ENCODE assay signal across 8 cellular contexts in the genomic region with DNA sequence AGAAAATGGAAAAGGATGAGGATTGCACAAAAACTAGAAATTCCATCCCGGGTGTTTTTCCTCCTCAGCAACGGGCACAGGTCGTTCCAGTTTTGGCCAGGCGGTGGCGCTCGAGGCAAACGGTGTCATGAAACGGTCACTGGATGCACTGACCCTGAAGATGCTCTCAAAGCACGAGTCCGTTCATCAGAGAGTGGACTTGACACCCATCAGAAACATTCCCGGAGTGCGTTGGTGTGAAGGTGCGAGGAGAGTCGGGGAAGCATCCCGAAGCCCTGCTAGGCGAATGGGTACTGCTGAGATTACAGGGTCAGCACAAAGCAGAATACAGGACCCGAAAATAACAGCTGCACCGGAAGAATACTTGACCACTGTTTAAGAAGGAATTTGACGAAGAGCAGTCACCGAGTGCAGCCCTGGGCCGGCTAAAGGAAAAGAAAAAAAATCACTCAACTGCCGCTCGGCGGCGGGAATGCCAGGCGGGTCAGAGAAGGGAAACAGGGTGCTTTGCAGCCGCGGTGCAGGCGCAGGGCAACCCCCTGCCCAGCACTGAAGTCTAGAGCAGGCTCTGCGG.
A peak's percentile ranks its signal among the peaks of the same experiment; 100 is the strongest.
DNase-seq lines count a peak whose midpoint lies in the region; ATAC-seq and TF ChIP-seq lines count a peak whose summit lies in the region.

No MANE protein-coding gene starts in this region.

- H3K27me3 Mint-ChIP-seq in CD4-positive, alpha-beta T cell = peaks cover 36% of the 10 kb centered on the region

- H3K4me3 ChIP-seq in OCI-LY3 (ENCODE audit: low read length) (peak overlapping the region; percentile 70), epithelial cell of proximal tubule (ENCODE audit: low read depth, low read length) (peak overlapping the region; percentile 23), mononuclear cell (ENCODE audit: low read length) (peak overlapping the region; percentile 20)

- peaks cover 13% of the 10 kb centered on the region for H3K27me3 ChIP-seq in CD4-positive, alpha-beta T cell (ENCODE audit: control insufficient read depth, insufficient read depth, low read length)
- H3K27me3 ChIP-seq in OCI-LY3 (ENCODE audit: low read depth, low read length) (peaks cover 17% of the 10 kb centered on the region; the same call in 1 of the 2 replicates), mononuclear cell (ENCODE audit: insufficient read depth, low read length) (peaks cover 4% of the 10 kb centered on the region)

- TF ChIP-seq CTCF in CD4-positive, alpha-beta T cell (IDR thresholded peaks at IDR 0.05) = peak; percentile 98
- TF ChIP-seq CTCF in OCI-LY3 (IDR thresholded peaks at IDR 0.05; ENCODE audit: low read depth, low read length) (peak; percentile 89), epithelial cell of proximal tubule (conservative IDR thresholded peaks at IDR 0.05; ENCODE audit: low read depth, low read length) (peak; percentile 98)

- POLR2A ChIA-PET in CD4-positive, alpha-beta T cell (lab: Charles Lee) = interaction anchor here (0.6 kb wide), 1 partner anchor 33 kb away, joined by 3 read pairs; no protein-coding TSS in a partner anchor

- H3K4me3 Mint-ChIP-seq in CD4-positive, alpha-beta T cell = peak overlapping the region; percentile 46

- no peaks in the 10 kb centered on the region for H3K9me3 ChIP-seq in CD4-positive, alpha-beta T cell (ENCODE audit: control insufficient read depth, low read length)
- H3K9me3 ChIP-seq in OCI-LY3 (ENCODE audit: insufficient read depth, low read length) (no peaks in the 10 kb centered on the region), mononuclear cell (ENCODE audit: low read depth, low read length) (no peaks in the 10 kb centered on the region)

- intact Hi-C loops in CD4-positive, alpha-beta T cell (cut with DNase I, micrococcal nuclease) = loop anchor here (1.0 to 10.0 kb wide), 7 partner anchors 71 to 653 kb away; a partner anchor contains a TSS

- H3K4me1 ChIP-seq in OCI-LY3 (ENCODE audit: low read length) (peaks cover 13% of the 10 kb centered on the region; the same call in 1 of the 2 replicates), mononuclear cell (ENCODE audit: insufficient read depth, low read length) (peaks cover 10% of the 10 kb centered on the region)

- no peaks in the 10 kb centered on the region for H4K20me1 ChIP-seq in OCI-LY3 (ENCODE audit: insufficient read depth, low read length)

- 0 out of 2 replicates have a peak overlapping the region, but pooled peaks have one; percentile 9 for H2AFZ ChIP-seq in OCI-LY3 (ENCODE audit: low read depth, low read length)

- peak overlapping the region; percentile 14; the same call in 1 of the 2 replicates for H3K9ac ChIP-seq in OCI-LY3 (ENCODE audit: low read length)

- CTCF ChIA-PET in CD4-positive, alpha-beta T cell (lab: Charles Lee) = interaction anchor here (0.6 to 1.3 kb wide), 3 partner anchors 24 to 404 kb away, joined by 3 read pairs; no protein-coding TSS in a partner anchor

- H3K9me3 Mint-ChIP-seq in CD4-positive, alpha-beta T cell = no peaks in the 10 kb centered on the region

- peak; percentile 39 to 83 (median 70) for DNase-seq in CD4-positive, alpha-beta T cell
- DNase-seq in HUDEP-2 (lab: John Stamatoyannopoulos, UW; ENCODE audit: unreplicated experiment in 76 of 76) (peak in 57 of 76 experiments; percentile 14 to 98 (median 62)), activated T-cell treated with anti-CD3 and anti-CD28 coated beads for 48 hours (ENCODE audit: low read depth) (peak; percentile 63), epithelial cell of proximal tubule (ENCODE audit: low read depth) (peak; percentile 56)
- DNase-seq in stimulated activated CD8-positive, alpha-beta memory T cell treated with anti-CD3 and anti-CD28 coated beads, Interleukin-15, amount 100 ng/mL, for 4 hours (ENCODE audit: low read depth in 2 of 2) = peak; percentile 26 to 39

- H3K4me2 ChIP-seq in OCI-LY3 (ENCODE audit: low read length) = peak overlapping the region; percentile 67

- H3K27ac ChIP-seq in CD4-positive, alpha-beta T cell (ENCODE audit: low read depth, low read length) = no peak overlapping the region
- no peak overlapping the region for H3K27ac ChIP-seq in OCI-LY3 (ENCODE audit: low read length)

- H3K36me3 ChIP-seq in OCI-LY3 (replicated peaks; ENCODE audit: low read depth, low read length) = no peaks in the 10 kb centered on the region

- H3K79me2 ChIP-seq in OCI-LY3 (ENCODE audit: low read length) = no peaks in the 10 kb centered on the region

- peaks cover 9% of the 10 kb centered on the region for H3K4me1 Mint-ChIP-seq in CD4-positive, alpha-beta T cell (ENCODE audit: low read depth)

- H3K36me3 Mint-ChIP-seq in CD4-positive, alpha-beta T cell (ENCODE audit: low read depth) = no peaks in the 10 kb centered on the region

- ATAC-seq in CD4-positive, alpha-beta T cell (ENCODE audit: poor library complexity) = peak; percentile 51
- ATAC-seq in GM18502 (IDR thresholded peaks at IDR 0.05; ENCODE audit: poor library complexity, unreplicated experiment) = no peak

- no peak overlapping the region for H3K27ac Mint-ChIP-seq in CD4-positive, alpha-beta T cell

Comparison
In these comparisons a context has a peak if more than half of its experiments do, and no peak if none do; other contexts are left out.
1. H3K4me3 ChIP-seq: peak in every context shown above with its lines; median percentile 70 in OCI-LY3; 23 in epithelial cell of proximal tubule; 20 in mononuclear cell.